ENCODE assay signal across 3 cellular contexts in genomic region chr7:35250452-35250851, GRCh38.
A peak's percentile ranks its signal among the peaks of the same experiment; 100 is the strongest.
TF ChIP-seq lines count a peak whose summit lies in the region.

No MANE protein-coding gene starts in this region.

TF ChIP-seq in SK-N-SH, 30 proteins besides CTCF, POLR2A, EP300 and RAD21 (continues in another document):
- no peak for TF ChIP-seq PBX3 (IDR thresholded peaks at IDR 0.05)
- TF ChIP-seq FOXM1 (IDR thresholded peaks at IDR 0.05; ENCODE audit: low read depth) = no peak
- TF ChIP-seq CHD2 (IDR thresholded peaks at IDR 0.05; ENCODE audit: low read length, partially characterized antibody) = no peak
- no peak for TF ChIP-seq USF1 (IDR thresholded peaks at IDR 0.05; ENCODE audit: borderline replicate concordance, low read depth)
- TF ChIP-seq EZH2phosphoT487 (IDR thresholded peaks at IDR 0.05; ENCODE audit: borderline replicate concordance, low read depth) = no peak
- no peak for TF ChIP-seq SIN3A (IDR thresholded peaks at IDR 0.05; ENCODE audit: borderline replicate concordance, low read depth, low read length)
- no peak for TF ChIP-seq GABPA (IDR thresholded peaks at IDR 0.05; ENCODE audit: low read depth)
- TF ChIP-seq TCF12 (IDR thresholded peaks at IDR 0.05) = no peak
- no peak for TF ChIP-seq GATA2 (CRISPR knock-in tag; IDR thresholded peaks at IDR 0.05)
- no peak for TF ChIP-seq RXRA (IDR thresholded peaks at IDR 0.05; ENCODE audit: borderline replicate concordance, low read depth)
- no peak for TF ChIP-seq REST (IDR thresholded peaks at IDR 0.05; ENCODE audit: low read depth, low read length)

TF ChIP-seq in SK-N-SH treated with all-trans-retinoic acid at 6 μM for 48 hours, 23 proteins besides CTCF, POLR2A, EP300 and RAD21 (continued from another document):
- no peak for TF ChIP-seq PATZ1 (CRISPR knock-in tag; IDR thresholded peaks at IDR 0.05; ENCODE audit: borderline replicate concordance)
- TF ChIP-seq TOX (CRISPR knock-in tag; IDR thresholded peaks at IDR 0.05; ENCODE audit: borderline replicate concordance) = no peak
- TF ChIP-seq OSR1 (CRISPR knock-in tag; IDR thresholded peaks at IDR 0.05) = no peak
- TF ChIP-seq CSRNP3 (CRISPR knock-in tag; IDR thresholded peaks at IDR 0.05) = no peak
- TF ChIP-seq TCF4 (CRISPR knock-in tag; IDR thresholded peaks at IDR 0.05; ENCODE audit: borderline replicate concordance) = no peak
- TF ChIP-seq RARB (CRISPR knock-in tag; IDR thresholded peaks at IDR 0.05) = no peak
- TF ChIP-seq ARNTL (CRISPR knock-in tag; IDR thresholded peaks at IDR 0.05; ENCODE audit: borderline replicate concordance, low read depth) = no peak
- TF ChIP-seq ESRRG (CRISPR knock-in tag; IDR thresholded peaks at IDR 0.05) = no peak
- TF ChIP-seq ZNF8 (CRISPR knock-in tag; IDR thresholded peaks at IDR 0.05) = no peak
- no peak for TF ChIP-seq ZFP3 (CRISPR knock-in tag; IDR thresholded peaks at IDR 0.05)
- TF ChIP-seq CSDC2 (CRISPR knock-in tag; IDR thresholded peaks at IDR 0.05) = no peak
- TF ChIP-seq CREB5 (CRISPR knock-in tag; IDR thresholded peaks at IDR 0.05; ENCODE audit: low read depth) = no peak
- no peak for TF ChIP-seq POU6F1 (CRISPR knock-in tag; IDR thresholded peaks at IDR 0.05; ENCODE audit: borderline replicate concordance, low read depth)
- TF ChIP-seq GLIS3 (CRISPR knock-in tag; IDR thresholded peaks at IDR 0.05) = no peak
- TF ChIP-seq ZNF565 (CRISPR knock-in tag; conservative IDR thresholded peaks at IDR 0.05; ENCODE audit: low read depth) = no peak
- no peak for TF ChIP-seq SNAI2 (CRISPR knock-in tag; IDR thresholded peaks at IDR 0.05)
- TF ChIP-seq ZNF70 (CRISPR knock-in tag; IDR thresholded peaks at IDR 0.05) = no peak
- no peak for TF ChIP-seq BACH2 (CRISPR knock-in tag; IDR thresholded peaks at IDR 0.05; ENCODE audit: borderline replicate concordance)
- no peak for TF ChIP-seq ZC3H10 (CRISPR knock-in tag; IDR thresholded peaks at IDR 0.05)

TF ChIP-seq in H1, 55 proteins besides CTCF, POLR2A, EP300 and RAD21 (continued from another document):
- no peak for TF ChIP-seq CHD7 (IDR thresholded peaks at IDR 0.05; ENCODE audit: insufficient replicate concordance, low read length)
- TF ChIP-seq RXRA (IDR thresholded peaks at IDR 0.05; ENCODE audit: insufficient read depth, low read depth, low read length) = no peak
- no peak for TF ChIP-seq BCL11A (IDR thresholded peaks at IDR 0.05; ENCODE audit: low read depth in 2 of 2, low read length in 2 of 2)
- TF ChIP-seq EZH2 (IDR thresholded peaks at IDR 0.05; ENCODE audit: low read depth, low read length, severe bottlenecking) = peak; percentile 20
- no peak for TF ChIP-seq SP2 (IDR thresholded peaks at IDR 0.05; ENCODE audit: low read length)
- TF ChIP-seq TBP (IDR thresholded peaks at IDR 0.05; ENCODE audit: low read depth, low read length) = no peak
- TF ChIP-seq SIN3A (conservative IDR thresholded peaks at IDR 0.05 in 1 of 2, IDR thresholded peaks at IDR 0.05 in 1 of 2; ENCODE audit: low read depth in 1 of 2, low read length in 2 of 2) = no peak
